ENCODE assay signal across 26 cellular contexts in the genomic region with DNA sequence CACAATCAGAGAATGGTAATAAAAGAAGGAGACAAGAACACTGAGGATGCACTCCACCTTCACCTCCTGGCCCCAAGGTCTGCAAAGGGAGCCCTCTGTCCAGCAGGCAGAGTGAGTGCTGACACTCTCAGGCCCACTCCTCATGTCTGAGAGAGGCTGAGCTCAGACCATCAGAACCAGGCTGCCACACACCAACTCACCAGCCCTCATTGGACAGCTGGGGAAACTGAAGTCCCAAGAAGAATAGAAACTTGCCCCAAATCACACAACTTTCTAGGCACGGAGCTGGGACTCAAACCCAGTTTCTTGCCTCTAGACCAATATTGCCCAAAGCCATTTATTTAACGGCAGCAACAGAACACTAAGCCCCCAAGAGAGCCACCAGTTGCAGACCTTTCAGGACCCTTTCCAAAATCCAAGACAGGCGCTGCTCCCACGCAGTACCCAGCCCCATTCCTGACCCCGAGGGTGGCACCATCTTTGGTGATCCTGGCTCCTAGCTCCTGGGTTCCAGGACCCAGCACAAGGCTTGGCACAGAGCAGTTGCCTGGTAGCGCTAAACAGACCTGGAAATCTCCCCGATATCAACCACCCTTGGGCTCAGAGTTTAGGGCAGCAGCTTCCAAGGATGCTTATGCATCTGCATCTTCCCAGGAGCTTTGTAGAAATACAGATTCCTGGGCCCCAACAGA.
"Had no signal": no experiment of that assay in that cellular context is flagged by ENCODE, and none has a peak within 500 bp of the region (broad histone marks: within the 10 kb centered on the region; RNA-seq: fewer than 3 reads in every experiment).

No MANE protein-coding gene starts in this region.

- H3K4me1 Mint-ChIP-seq: activated CD4-positive, alpha-beta T cell treated with anti-CD3 and anti-CD28 coated beads for 36 hours; activated naive CD8-positive, alpha-beta T cell treated with anti-CD3 and anti-CD28 coated beads, Interleukin-2, amount 10 ng/mL, durations not matched to agents 7 days and 5 days; central memory CD8-positive, alpha-beta T cell had no signal

- H3K9me3 ChIP-seq: esophagus squamous epithelium, heart right ventricle had no signal

- H3K27ac Mint-ChIP-seq: activated CD4-positive, alpha-beta T cell treated with anti-CD3 and anti-CD28 coated beads for 36 hours; activated naive CD4-positive, alpha-beta T cell treated with anti-CD3 and anti-CD28 coated beads for 36 hours; activated naive CD4-positive, alpha-beta T cell treated with anti-CD3 and anti-CD28 coated beads, Interleukin-2, amount 50 U/mL, for 72 hours; activated naive CD8-positive, alpha-beta T cell treated with anti-CD3 and anti-CD28 coated beads, Interleukin-2, amount 10 ng/mL, durations not matched to agents 7 days and 5 days; activated T-helper 1 cell treated with anti-CD3 and anti-CD28 coated beads, Interleukin-12 subunit alpha, Interleukin-12 subunit beta, Interleukin-2, Interleukin-4 antibody, amounts not matched to agents 30 ng/mL and 10 ng/mL and 1 ng/mL, durations not matched to agents 14 hours and 24 hours and 36 hours; activated T-helper 2 cell treated with anti-CD3 and anti-CD28 coated beads, Interferon-gamma antibody, Interleukin-2, Interleukin-4, amounts not matched to agents 10 μg/mL and 5 μg/mL and 100 μg/mL, durations not matched to agents 14 hours and 24 hours and 36 hours; effector memory CD8-positive, alpha-beta T cell had no signal

- ATAC-seq: activated CD4-positive, alpha-beta T cell treated with anti-CD3 and anti-CD28 coated beads for 36 hours; activated naive CD4-positive, alpha-beta T cell treated with anti-CD3 and anti-CD28 coated beads, Interleukin-2, amount 50 U/mL, for 72 hours; effector memory CD8-positive, alpha-beta T cell; gastroesophageal sphincter; heart right ventricle had no signal

- H3K27ac ChIP-seq: brain microvascular endothelial cell, esophagus squamous epithelium, gastroesophageal sphincter, heart right ventricle had no signal

- H3K9me3 Mint-ChIP-seq: activated naive CD4-positive, alpha-beta T cell treated with anti-CD3 and anti-CD28 coated beads for 36 hours; activated naive CD4-positive, alpha-beta T cell treated with anti-CD3 and anti-CD28 coated beads, Interleukin-2, amount 50 U/mL, for 72 hours; activated naive CD8-positive, alpha-beta T cell treated with anti-CD3 and anti-CD28 coated beads, Interleukin-2, amount 10 ng/mL, durations not matched to agents 7 days and 5 days; activated T-helper 1 cell treated with anti-CD3 and anti-CD28 coated beads, Interleukin-12 subunit alpha, Interleukin-12 subunit beta, Interleukin-2, Interleukin-4 antibody, amounts not matched to agents 30 ng/mL and 10 ng/mL and 1 ng/mL, durations not matched to agents 14 hours and 24 hours and 36 hours; activated T-helper 2 cell treated with anti-CD3 and anti-CD28 coated beads, Interferon-gamma antibody, Interleukin-2, Interleukin-4, amounts not matched to agents 10 μg/mL and 5 μg/mL and 100 μg/mL, durations not matched to agents 14 hours and 24 hours and 36 hours; central memory CD8-positive, alpha-beta T cell; effector memory CD8-positive, alpha-beta T cell had no signal

- H3K4me3 ChIP-seq: esophagus squamous epithelium, gastroesophageal sphincter, heart right ventricle had no signal

- H3K36me3 Mint-ChIP-seq: activated naive CD4-positive, alpha-beta T cell treated with anti-CD3 and anti-CD28 coated beads, Interleukin-2, amount 50 U/mL, for 72 hours; activated naive CD8-positive, alpha-beta T cell treated with anti-CD3 and anti-CD28 coated beads, Interleukin-2, amount 10 ng/mL, durations not matched to agents 7 days and 5 days had no signal

- DNase-seq: activated CD4-positive, alpha-beta T cell treated with anti-CD3 and anti-CD28 coated beads for 36 hours; activated CD4-positive, alpha-beta T cell treated with anti-CD3 and anti-CD28 coated beads, Interleukin-2, amount 50 U/mL, for 1 hour; activated CD4-positive, alpha-beta T cell treated with anti-CD3 and anti-CD28 coated beads, Interleukin-2, amount 50 U/mL, for 48 hours; activated CD4-positive, CD25-positive, alpha-beta regulatory T cell; activated CD4-positive, CD25-positive, alpha-beta regulatory T cell treated with anti-CD3 and anti-CD28 coated beads, Interleukin-2, amount 50 U/mL, for 72 hours; activated CD8-positive, alpha-beta memory T cell treated with anti-CD3 and anti-CD28 coated beads, Interleukin-2, amount 50 U/mL, for 4 hours; activated effector memory CD4-positive, alpha-beta T cell treated with anti-CD3 and anti-CD28 coated beads, Interleukin-2, amount 50 U/mL, for 16 hours; activated naive CD4-positive, alpha-beta T cell treated with anti-CD3 and anti-CD28 coated beads for 36 hours; activated naive CD8-positive, alpha-beta T cell treated with anti-CD3 and anti-CD28 coated beads, Interleukin-2, amount 10 ng/mL, durations not matched to agents 7 days and 5 days; activated T-cell treated with anti-CD3 and anti-CD28 coated beads, Interleukin-2, amount 50 U/mL, for 1 hour; activated T-cell treated with anti-CD3 and anti-CD28 coated beads, Interleukin-2, amount 50 U/mL, for 48 hours; brain microvascular endothelial cell; cortex of kidney; dermis blood vessel endothelial cell; effector CD4-positive, alpha-beta T cell; effector memory CD8-positive, alpha-beta T cell; erythroblast; esophagus squamous epithelium; foreskin melanocyte; heart right ventricle; T-helper 2 cell had no signal

- H3K4me3 Mint-ChIP-seq: activated CD4-positive, alpha-beta T cell treated with anti-CD3 and anti-CD28 coated beads for 36 hours; activated naive CD4-positive, alpha-beta T cell treated with anti-CD3 and anti-CD28 coated beads for 36 hours; activated naive CD8-positive, alpha-beta T cell treated with anti-CD3 and anti-CD28 coated beads, Interleukin-2, amount 10 ng/mL, durations not matched to agents 7 days and 5 days; activated T-helper 1 cell treated with anti-CD3 and anti-CD28 coated beads, Interleukin-12 subunit alpha, Interleukin-12 subunit beta, Interleukin-2, Interleukin-4 antibody, amounts not matched to agents 30 ng/mL and 10 ng/mL and 1 ng/mL, durations not matched to agents 14 hours and 24 hours and 36 hours; central memory CD8-positive, alpha-beta T cell; effector memory CD8-positive, alpha-beta T cell had no signal

- H3K27me3 ChIP-seq: brain microvascular endothelial cell, gastroesophageal sphincter had no signal

- H3K36me3 ChIP-seq: brain microvascular endothelial cell, esophagus squamous epithelium, gastroesophageal sphincter, heart right ventricle had no signal

- H3K4me1 ChIP-seq: esophagus squamous epithelium, gastroesophageal sphincter, heart right ventricle had no signal
